1 cellular context compared by ENCODE assay signal in the genomic region with DNA sequence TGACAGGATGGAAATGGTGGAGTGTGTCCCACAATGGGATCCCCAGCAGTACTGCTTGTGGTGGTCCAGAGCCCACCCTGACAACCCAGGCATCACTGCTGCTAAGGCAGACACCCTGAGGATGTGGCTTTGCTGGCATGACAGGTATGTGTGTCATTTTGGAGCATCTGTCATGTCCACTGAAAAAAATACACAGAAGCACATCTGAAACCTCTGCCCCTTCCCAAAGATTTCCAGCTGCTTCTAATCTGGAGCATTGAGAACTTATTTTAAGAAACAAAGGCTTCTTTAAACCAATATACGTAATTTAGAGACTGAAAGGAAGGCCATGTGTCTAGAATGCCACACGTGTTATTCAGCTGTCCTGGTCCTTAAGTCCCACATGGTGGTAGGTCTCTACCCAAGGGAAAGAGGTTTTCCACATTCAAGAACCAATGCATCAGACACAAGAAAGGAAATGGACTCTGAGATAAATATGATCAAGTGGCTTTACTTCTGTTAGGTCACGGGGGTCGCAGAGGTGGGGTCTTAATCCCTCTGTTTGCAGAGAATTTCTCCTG.
TF ChIP-seq lines count a peak whose summit lies in the region.

No MANE protein-coding gene starts in this region.

TF ChIP-seq in H1, 55 proteins besides CTCF, POLR2A, EP300 and RAD21 (continued from another document):
- TF ChIP-seq NANOG (IDR thresholded peaks at IDR 0.05; ENCODE audit: insufficient read depth, low read depth, low read length, poor library complexity, severe bottlenecking) (no peak), NRF1 (IDR thresholded peaks at IDR 0.05; ENCODE audit: low read depth, low read length) (no peak), HDAC2 (IDR thresholded peaks at IDR 0.05; ENCODE audit: borderline replicate concordance in 1 of 2, low read depth in 2 of 2, low read length in 2 of 2) (no peak), SAP30 (IDR thresholded peaks at IDR 0.05; ENCODE audit: insufficient read depth, insufficient replicate concordance, low read length) (no peak), SP2 (IDR thresholded peaks at IDR 0.05; ENCODE audit: low read length) (no peak), EGR1 (IDR thresholded peaks at IDR 0.05; ENCODE audit: borderline replicate concordance, low read depth, low read length) (no peak), SIN3A (conservative IDR thresholded peaks at IDR 0.05 in 1 of 2, IDR thresholded peaks at IDR 0.05 in 1 of 2; ENCODE audit: low read depth in 1 of 2, low read length in 2 of 2) (no peak), CREB1 (IDR thresholded peaks at IDR 0.05) (no peak), MAFK (IDR thresholded peaks at IDR 0.05; ENCODE audit: low read depth, low read length) (no peak)
- TF ChIP-seq, protein P1, sequence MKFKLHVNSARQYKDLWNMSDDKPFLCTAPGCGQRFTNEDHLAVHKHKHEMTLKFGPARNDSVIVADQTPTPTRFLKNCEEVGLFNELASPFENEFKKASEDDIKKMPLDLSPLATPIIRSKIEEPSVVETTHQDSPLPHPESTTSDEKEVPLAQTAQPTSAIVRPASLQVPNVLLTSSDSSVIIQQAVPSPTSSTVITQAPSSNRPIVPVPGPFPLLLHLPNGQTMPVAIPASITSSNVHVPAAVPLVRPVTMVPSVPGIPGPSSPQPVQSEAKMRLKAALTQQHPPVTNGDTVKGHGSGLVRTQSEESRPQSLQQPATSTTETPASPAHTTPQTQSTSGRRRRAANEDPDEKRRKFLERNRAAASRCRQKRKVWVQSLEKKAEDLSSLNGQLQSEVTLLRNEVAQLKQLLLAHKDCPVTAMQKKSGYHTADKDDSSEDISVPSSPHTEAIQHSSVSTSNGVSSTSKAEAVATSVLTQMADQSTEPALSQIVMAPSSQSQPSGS (IDR thresholded peaks at IDR 0.05; ENCODE audit: low read length) = no peak
TF ChIP-seq in H1: peak in this region for 0.
